8 cellular contexts compared by ENCODE assay signal in genomic region chr6:15248451-15249370, GRCh38. TPM values are rescaled to one million over a fixed set of nuclear protein-coding genes. Genes with fewer than 3 reads are reported as not detected.
DNase-seq lines count a peak whose midpoint lies in the region; ATAC-seq, FAIRE-seq and TF ChIP-seq lines count a peak whose summit lies in the region.

No MANE protein-coding gene starts in this region.

- peak overlapping the region; percentile 76; the same call in 1 of the 2 replicates for H2BK5ac ChIP-seq in H1 (ENCODE audit: low read depth, low read length)

- H3K9ac ChIP-seq in BLaER1 treated with 17β-estradiol and CSF1 and Interleukin-3, amounts not matched to agents 10 nM and 100 nM = peak overlapping the region; percentile 66 to 96 (median 91); a peak in 21 of 22 replicates
- H3K9ac ChIP-seq in H1 (replicated peaks in 1 of 4; ENCODE audit: extremely low read depth in 1 of 4, low read depth in 3 of 4, low read length in 3 of 4) = peak overlapping the region in 3 of 4 experiments; percentile 16 to 26 (median 17); a peak in 5 of 7 replicates

- TF ChIP-seq POLR2A in H1 (IDR thresholded peaks at IDR 0.05; ENCODE audit: control extremely low read depth in 1 of 2, low read depth in 2 of 2, low read length in 2 of 2) = no peak

- DNase-seq in HUDEP-2 (lab: John Stamatoyannopoulos, UW; ENCODE audit: unreplicated experiment in 76 of 76) (peak; percentile 38 to 99 (median 96)), NOMO-1 treated with dmso at 0.1 percent for 144 hours (lab: John Stamatoyannopoulos, UW; ENCODE audit: unreplicated experiment) (peak; percentile 88), H1 (ENCODE audit: low read depth in 1 of 2, low spot score in 2 of 2) (peak; percentile 67 to 91), mesenteric fat pad (ENCODE audit: low spot score) (peak; percentile 98)
- DNase-seq in activated CD8-positive, alpha-beta memory T cell treated with anti-CD3 and anti-CD28 coated beads, Interleukin-2, amount 50 U/mL, for 1 hour (ENCODE audit: extremely low read depth) = peak; percentile 99
- peak; percentile 91 for DNase-seq in stimulated activated CD8-positive, alpha-beta memory T cell treated with anti-CD3 and anti-CD28 coated beads, Interleukin-12 subunit alpha, Interleukin-12 subunit beta, amount 100 ng/mL, for 24 hours (ENCODE audit: extremely low read depth)

- H3K79me2 ChIP-seq in H1 (ENCODE audit: control insufficient read depth in 1 of 2, insufficient read depth in 2 of 2, low read length in 2 of 2) = peaks cover 74 to 85% of the 10 kb centered on the region in 2 experiments

- H3K9me3 ChIP-seq in BLaER1 treated with 17β-estradiol and CSF1 and Interleukin-3, amounts not matched to agents 10 nM and 100 nM (replicated peaks in 1 of 11) = no peaks in the 10 kb centered on the region
- H3K9me3 ChIP-seq in H1 (ENCODE audit: insufficient read depth in 2 of 2, low read depth in 1 of 2, low read length in 1 of 2) = no peaks in the 10 kb centered on the region

- H2BK120ac ChIP-seq in H1 (replicated peaks; ENCODE audit: low read depth, low read length) = no peak overlapping the region

- no peak overlapping the region; the same call in 1 of the 2 replicates for H2BK12ac ChIP-seq in H1 (ENCODE audit: low read depth, low read length)

- peak; percentile 0 to 33 (median 2); a peak in 2 of 4 replicates for TF ChIP-seq CTCF in H1 (IDR thresholded peaks at IDR 0.05; ENCODE audit: control extremely low read depth in 1 of 3, insufficient read depth in 1 of 3, low read depth in 1 of 3, low read length in 3 of 3)

- 4% methylated on average over 20 of the region's 83 CpGs; no CpG with 5 or more reads in 1 of the 2 experiments for WGBS in H1 (ENCODE audit: extremely low coverage in 1 of 2, insufficient coverage in 1 of 2, insufficient read length in 1 of 2, insufficient replicate concordance in 2 of 2, low coverage in 1 of 2, low lambda C conversion rate in 2 of 2, missing lambda C conversion rate in 1 of 2), 2 experiments

- H2AK5ac ChIP-seq in H1 (ENCODE audit: low read depth, low read length) = 0 out of 2 replicates have a peak overlapping the region, but pooled peaks have one; percentile 46

- H4K8ac ChIP-seq in H1 (ENCODE audit: extremely low read depth, insufficient read depth, low read length) = no peak overlapping the region

- no peaks in the 10 kb centered on the region for H3K27me3 ChIP-seq in BLaER1 treated with 17β-estradiol and CSF1 and Interleukin-3, amounts not matched to agents 10 nM and 100 nM
- H3K27me3 ChIP-seq in H1 (replicated peaks in 1 of 4; ENCODE audit: control insufficient read depth in 3 of 4, extremely low read depth in 1 of 4, insufficient read depth in 3 of 4, low read length in 3 of 4) = no peaks in the 10 kb centered on the region

- peak; percentile 28 for ATAC-seq in GM19463 (IDR thresholded peaks at IDR 0.05; ENCODE audit: unreplicated experiment)

- H3K56ac ChIP-seq in H1 (replicated peaks; ENCODE audit: insufficient read length, low read depth, low read length) = no peak overlapping the region

- TF ChIP-seq EP300 in H1 (IDR thresholded peaks at IDR 0.05; ENCODE audit: borderline replicate concordance in 1 of 2, low read depth in 2 of 2, low read length in 2 of 2) = peak in 1 of 2 experiments; percentile 80; a peak in 1 of 3 replicates

- no peak overlapping the region for H2AFZ ChIP-seq in H1 (ENCODE audit: low read length)

- H3K36me3 ChIP-seq in BLaER1 treated with 17β-estradiol and CSF1 and Interleukin-3, amounts not matched to agents 10 nM and 100 nM = 0 out of 22 replicates have a peak, but pooled peaks cover 0 to 9% (median 0%) of the 10 kb centered on the region in 11 experiments
- H3K36me3 ChIP-seq in H1 (ENCODE audit: control insufficient read depth in 2 of 4, insufficient read depth in 4 of 4, low read length in 3 of 4) = peaks cover 0 to 6% (median 3%) of the 10 kb centered on the region in 4 experiments; a peak in 1 of 8 replicates

- CTCF ChIA-PET in H1 (lab: Charles Lee; ENCODE audit: partially characterized antibody) = interaction anchor here (0.9 to 1.5 kb wide), 3 partner anchors 17 to 40 kb away, joined by 3 to 5 read pairs (median 4); no protein-coding TSS in a partner anchor

- no peak overlapping the region for H4K5ac ChIP-seq in H1 (ENCODE audit: insufficient read length, low read depth, low read length)

- no peak overlapping the region for H2BK15ac ChIP-seq in H1 (ENCODE audit: low read length)

- H3K4me3 ChIP-seq in BLaER1 treated with 17β-estradiol and CSF1 and Interleukin-3, amounts not matched to agents 10 nM and 100 nM = peak overlapping the region; percentile 80 to 97 (median 86)
- peak overlapping the region; percentile 70 to 94 (median 78) for H3K4me3 ChIP-seq in H1 (ENCODE audit: extremely low read depth in 1 of 4, insufficient read depth in 2 of 4, low read depth in 3 of 4, low read length in 4 of 4)

- H3K27ac ChIP-seq in BLaER1 treated with 17β-estradiol and CSF1 and Interleukin-3, amounts not matched to agents 10 nM and 100 nM = peak overlapping the region in 10 of 11 experiments; percentile 59 to 95 (median 79); a peak in 21 of 22 replicates
- H3K27ac ChIP-seq in H1 (ENCODE audit: low read depth, low read length) = no peak overlapping the region; the same call in 1 of the 2 replicates

- peak; percentile 21 to 28; a peak in 2 of 4 replicates for TF ChIP-seq RAD21 in H1 (IDR thresholded peaks at IDR 0.05 in 1 of 2, conservative IDR thresholded peaks at IDR 0.05 in 1 of 2; ENCODE audit: low read depth in 2 of 2, low read length in 2 of 2)

- H3K14ac ChIP-seq in H1 (ENCODE audit: insufficient read length) = no peak overlapping the region

- H3K23ac ChIP-seq in H1 (ENCODE audit: insufficient read length) = no peak overlapping the region

- H3K4me2 ChIP-seq in BLaER1 treated with 17β-estradiol and CSF1 and Interleukin-3, amounts not matched to agents 10 nM and 100 nM = peak overlapping the region; percentile 81 to 93 (median 88)
- H3K4me2 ChIP-seq in H1 (ENCODE audit: insufficient read depth in 1 of 2, low read depth in 2 of 2, low read length in 2 of 2) = peak overlapping the region; percentile 81 to 89

- peak overlapping the region; percentile 95 for H3K18ac ChIP-seq in H1 (ENCODE audit: extremely low read depth, low read length)

- peaks cover 11% of the 10 kb centered on the region for H3K23me2 ChIP-seq in H1 (ENCODE audit: low read depth, low read length)

- no peaks in the 10 kb centered on the region for H3K79me1 ChIP-seq in H1 (ENCODE audit: low read depth, low read length)

- peaks cover 50 to 71% (median 64%) of the 10 kb centered on the region in 11 experiments for H4K20me1 ChIP-seq in BLaER1 treated with 17β-estradiol and CSF1 and Interleukin-3, amounts not matched to agents 10 nM and 100 nM
- H4K20me1 ChIP-seq in H1 (replicated peaks in 1 of 2; ENCODE audit: control insufficient read depth in 1 of 2, insufficient read depth in 2 of 2, low read length in 2 of 2) = peaks cover 40 to 54% of the 10 kb centered on the region in 2 experiments

- H3K4ac ChIP-seq in H1 (replicated peaks; ENCODE audit: insufficient read length, low read depth, low read length) = no peak overlapping the region

- POLR2A ChIA-PET in H1 (lab: Charles Lee; ENCODE audit: partially characterized antibody) = interaction anchor here (0.6 to 4.0 kb wide), 7 partner anchors 11 to 211 kb away, joined by 3 to 21 read pairs (median 4); no protein-coding TSS in a partner anchor

- FAIRE-seq in H1 (lab: Jason Lieb, UNC) = no peak

- H3K4me1 ChIP-seq in BLaER1 treated with 17β-estradiol and CSF1 and Interleukin-3, amounts not matched to agents 10 nM and 100 nM = peaks cover 56 to 60% (median 58%) of the 10 kb centered on the region in 10 experiments
- peaks cover 3 to 11% (median 9%) of the 10 kb centered on the region in 4 experiments for H3K4me1 ChIP-seq in H1 (replicated peaks in 1 of 4; ENCODE audit: control insufficient read depth in 3 of 4, insufficient read depth in 4 of 4, low read length in 3 of 4)

- H2BK20ac ChIP-seq in H1 (ENCODE audit: low read length) = no peak overlapping the region

- H4K91ac ChIP-seq in H1 (replicated peaks; ENCODE audit: insufficient read length, low read length) = no peak overlapping the region

TF ChIP-seq in H1, 55 proteins besides CTCF, POLR2A, EP300 and RAD21 (continues in another document):
- no peak for TF ChIP-seq SIX5 (IDR thresholded peaks at IDR 0.05; ENCODE audit: low read depth, low read length)
- TF ChIP-seq ATF2 (IDR thresholded peaks at IDR 0.05; ENCODE audit: low read length) = no peak
- TF ChIP-seq CREB1 (IDR thresholded peaks at IDR 0.05) = peak; percentile 97
- no peak for TF ChIP-seq KDM5A (IDR thresholded peaks at IDR 0.05; ENCODE audit: low read length)
- TF ChIP-seq NRF1 (IDR thresholded peaks at IDR 0.05; ENCODE audit: low read depth, low read length) = no peak
- peak; percentile 11; the same call in 1 of the 2 replicates for TF ChIP-seq GABPA (IDR thresholded peaks at IDR 0.05; ENCODE audit: borderline replicate concordance, insufficient read depth, low read length)
- no peak for TF ChIP-seq RXRA (IDR thresholded peaks at IDR 0.05; ENCODE audit: insufficient read depth, low read depth, low read length)
- 0 out of 4 replicates have a peak, but pooled peaks have one; percentile 47 to 50 for TF ChIP-seq SIN3A (conservative IDR thresholded peaks at IDR 0.05 in 1 of 2, IDR thresholded peaks at IDR 0.05 in 1 of 2; ENCODE audit: low read depth in 1 of 2, low read length in 2 of 2)
- TF ChIP-seq BRCA1 (IDR thresholded peaks at IDR 0.05; ENCODE audit: low read depth, low read length) = no peak
- no peak for TF ChIP-seq CBX5 (IDR thresholded peaks at IDR 0.05; ENCODE audit: low read depth, low read length)

RNA-seq across cellular contexts. Expression of gene JARID2, which starts 2.8 kb away (rescaled TPM):
- 237 and 239 TPM in 2 replicates for total RNA-seq in H1 (2021; fragmentation: NEBNext Ultra II Directional; extraction: Animal tissue kit (Norgen Biotek cat#: 25700))
- 60.1 and 75.5 TPM in 2 replicates for polyA plus RNA-seq in H1 (2011; rRNA removed)
- polyA plus RNA-seq in H1 (2011; cell fraction: cytosol; rRNA removed) = 100 TPM
- 111 TPM for polyA plus RNA-seq in H1 (2011; cell fraction: nucleus; rRNA removed)
- polyA plus RNA-seq in H1 (2012, experiment 1 of 2) = 103 to 131 TPM (median 115 TPM) in 4 replicates
- polyA plus RNA-seq in H1 (2012, experiment 2 of 2) = 14.2 TPM
- polyA plus RNA-seq in H1 (2013, experiment 1 of 2) = 237 TPM
- 255 TPM for polyA plus RNA-seq in H1 (2013, experiment 2 of 2)
- 153 and 170 TPM in 2 replicates for polyA minus RNA-seq in H1 (2011; rRNA and poly(A)+ RNA removed)
- polyA minus RNA-seq in H1 (2011; cell fraction: cytosol; rRNA and poly(A)+ RNA removed) = 113 TPM
- polyA minus RNA-seq in H1 (2011; cell fraction: nucleus; rRNA and poly(A)+ RNA removed) = 104 TPM
- total RNA-seq in mesenteric fat pad = 13.8 TPM

Comparison
In these comparisons a context has a peak if more than half of its experiments do, and no peak if none do; other contexts are left out.
1. RNA of gene JARID2, which starts 2.8 kb away (total RNA-seq): 237 to 239 TPM in H1; 13.8 TPM in mesenteric fat pad (single experiment); every median in the first group is over 10 times any median in the second.
2. Peak in every context shown above with its lines, with median percentiles within 50 percentile points of each other: DNase-seq.